8 cellular contexts compared by ENCODE assay signal in the genomic region with DNA sequence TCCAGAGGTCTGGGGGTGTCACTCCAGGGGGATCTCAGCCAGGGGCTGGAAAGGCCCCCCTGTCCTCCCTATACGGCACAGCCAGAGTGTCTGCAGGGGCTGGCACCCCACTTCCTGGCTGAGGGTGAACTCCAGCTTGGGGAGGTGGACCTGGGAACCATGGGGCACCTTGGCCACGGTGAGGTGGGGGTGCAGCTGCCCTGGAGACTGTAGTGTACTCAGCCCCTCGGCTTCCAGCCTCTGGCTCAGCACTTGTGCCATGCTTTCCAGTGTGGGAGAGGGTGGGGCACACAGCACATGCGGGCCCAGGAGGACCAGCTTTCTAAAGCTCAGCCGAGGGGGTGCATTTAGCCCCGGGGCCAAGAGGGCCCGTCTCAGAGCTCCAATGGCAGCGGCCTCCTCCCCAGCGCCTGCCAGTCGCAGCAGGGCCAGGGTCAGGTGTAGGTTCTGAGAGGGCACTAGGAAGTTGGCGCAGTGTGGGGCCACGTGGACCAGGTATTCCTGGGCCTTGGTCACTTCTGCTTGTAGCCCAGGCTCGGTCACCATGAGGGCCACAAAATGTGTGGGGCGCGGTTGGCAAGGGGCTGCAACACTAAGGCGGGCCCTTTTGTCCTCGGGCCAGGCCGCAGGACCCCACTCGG. TPM values are rescaled to one million over a fixed set of nuclear protein-coding genes. Genes with fewer than 3 reads are reported as not detected.
DNase-seq lines count a peak whose midpoint lies in the region; ATAC-seq and TF ChIP-seq lines count a peak whose summit lies in the region.

No MANE protein-coding gene starts in this region.

- peak overlapping the region; percentile 90 for H3K9ac ChIP-seq in fibroblast of lung (ENCODE audit: insufficient read depth, low read length)

- TF ChIP-seq POLR2A in sigmoid colon (IDR thresholded peaks at IDR 0.05) = no peak

- H3K27ac ChIP-seq in SJSA1 (peak overlapping the region; percentile 86; the same call in 1 of the 2 replicates), fibroblast of lung (ENCODE audit: insufficient read depth, low read length) (peak overlapping the region; percentile 96), sigmoid colon (peak overlapping the region; percentile 89 to 94 (median 91))

- H3K4me3 ChIP-seq in GM12875 (ENCODE audit: low read depth, low read length) (peak overlapping the region; percentile 73), SJSA1 (peak overlapping the region; percentile 53), fibroblast of lung (replicated peaks in 1 of 4; ENCODE audit: control extremely low read depth in 1 of 4, insufficient read depth in 1 of 4, low read depth in 3 of 4, low read length in 4 of 4) (peak overlapping the region; percentile 28 to 64 (median 54)), sigmoid colon (peak overlapping the region; percentile 42 to 63 (median 60))

- H3K4me1 ChIP-seq in SJSA1 (replicated peaks) (peaks cover 33% of the 10 kb centered on the region), fibroblast of lung (ENCODE audit: control insufficient read depth, extremely low read depth, insufficient read depth, low read length) (peaks cover 22% of the 10 kb centered on the region), sigmoid colon (peaks cover 0 to 48% (median 40%) of the 10 kb centered on the region in 4 donors)

- intact Hi-C loops in sigmoid colon (cut with DNase I) = loop anchor here (1.0 to 10.0 kb wide), 4 partner anchors 11 to 653 kb away; a partner anchor contains a TSS

- TF ChIP-seq CTCF in GM12875 (IDR thresholded peaks at IDR 0.05; ENCODE audit: borderline replicate concordance, insufficient read depth, low read depth, low read length) = no peak
- TF ChIP-seq CTCF in fibroblast of lung (conservative IDR thresholded peaks at IDR 0.05 in 1 of 2, IDR thresholded peaks at IDR 0.05 in 1 of 2; ENCODE audit: low read depth in 1 of 2, low read length in 2 of 2) = no peak
- no peak for TF ChIP-seq CTCF in sigmoid colon (IDR thresholded peaks at IDR 0.05)

- H3K27me3 ChIP-seq in SJSA1 (replicated peaks) (no peaks in the 10 kb centered on the region), fibroblast of lung (ENCODE audit: control insufficient read depth, insufficient read depth, low read length) (no peaks in the 10 kb centered on the region), sigmoid colon (no peaks in the 10 kb centered on the region)

- WGBS in sigmoid colon, 2 donors = 13 to 62% methylated on average over 19 of the region's 19 CpGs

- no peak overlapping the region for H2AFZ ChIP-seq in fibroblast of lung (ENCODE audit: low read length)

- TF ChIP-seq EP300 in sigmoid colon (IDR thresholded peaks at IDR 0.05) = no peak

- 0 out of 2 replicates have a peak, but pooled peaks cover 5% of the 10 kb centered on the region for H3K9me3 ChIP-seq in SJSA1 (replicated peaks)
- H3K9me3 ChIP-seq in fibroblast of lung (ENCODE audit: control insufficient read depth, insufficient read depth, low read depth, low read length) = no peaks in the 10 kb centered on the region
- H3K9me3 ChIP-seq in sigmoid colon = no peaks in the 10 kb centered on the region

- ATAC-seq in HG03460 (IDR thresholded peaks at IDR 0.05; ENCODE audit: unreplicated experiment) = no peak
- no peak for ATAC-seq in HG03520 (IDR thresholded peaks at IDR 0.05; ENCODE audit: unreplicated experiment)

- H3K36me3 ChIP-seq in SJSA1 = peaks cover 57% of the 10 kb centered on the region
- peaks cover 33% of the 10 kb centered on the region for H3K36me3 ChIP-seq in fibroblast of lung (ENCODE audit: control insufficient read depth, insufficient read depth, low read length)
- peaks cover 29 to 52% (median 45%) of the 10 kb centered on the region in 4 donors for H3K36me3 ChIP-seq in sigmoid colon

- no peaks in the 10 kb centered on the region for H4K20me1 ChIP-seq in fibroblast of lung (ENCODE audit: control insufficient read depth, extremely low read depth, insufficient read depth, low read length)

- H3K79me2 ChIP-seq in fibroblast of lung (ENCODE audit: control insufficient read depth, insufficient read depth, low read length) = peaks cover 28% of the 10 kb centered on the region

- peak in 1 of 2 experiments; percentile 19 for DNase-seq in SJSA1 (ENCODE audit: low read depth in 1 of 2, low spot score in 2 of 2)
- no peak for DNase-seq in fibroblast of lung (ENCODE audit: low read depth in 2 of 2)
- peak; percentile 71 for DNase-seq in sigmoid colon
- no peak for DNase-seq in KG1 (lab: John Stamatoyannopoulos, UW)
- no peak for DNase-seq in NCI-H2081 (lab: John Stamatoyannopoulos, UW)

- H3K4me2 ChIP-seq in fibroblast of lung (ENCODE audit: extremely low read depth, insufficient read depth, low read length) = peak overlapping the region; percentile 83

RNA-seq across cellular contexts. Expression of a gene that starts 1.4 kb away (rescaled TPM):
- total RNA-seq in SJSA1 (2014; rRNA removed; shearing (Covaris generic)) = 4.0 and 5.4 TPM in 2 replicates
- total RNA-seq in fibroblast of lung = 14.6 and 16.7 TPM in 2 replicates
- 0.46 and 0.84 TPM in 2 replicates for polyA plus RNA-seq in fibroblast of lung
- 1.7 and 3.1 TPM in 2 replicates for polyA plus RNA-seq in fibroblast of lung (2012)
- 0.70 and 2.3 TPM in 2 replicates for polyA minus RNA-seq in fibroblast of lung (ENCODE audit: low replicate concordance)
- total RNA-seq in sigmoid colon = 1 to 10 TPM; 2.5 to 7.8 (median 3.6) TPM
- 10 to 100 TPM in 2 of 3 donors, 1 to 10 TPM in 1; 8.1 to 14.8 (median 13.2) TPM for polyA plus RNA-seq in sigmoid colon

RNA-seq across cellular contexts. Expression of a gene that starts 10.9 kb away (rescaled TPM):
- total RNA-seq in SJSA1 (2014; rRNA removed; shearing (Covaris generic)) = 1.2 and 8.8 TPM in 2 replicates
- total RNA-seq in fibroblast of lung = 14.7 and 15.9 TPM in 2 replicates
- 3.4 and 7.2 TPM in 2 replicates for polyA plus RNA-seq in fibroblast of lung
- polyA plus RNA-seq in fibroblast of lung (2012) = 13.6 and 21.8 TPM in 2 replicates
- 0.85 and 1.5 TPM in 2 replicates for polyA minus RNA-seq in fibroblast of lung (ENCODE audit: low replicate concordance)
- 10 to 100 TPM; 12.1 to 16.6 (median 13.1) TPM for total RNA-seq in sigmoid colon
- 100 to 1,000 TPM; 171 to 529 (median 348) TPM for polyA plus RNA-seq in sigmoid colon

RNA-seq across cellular contexts. Expression of a gene that starts 13.2 kb away (rescaled TPM):
- 9.5 and 14.4 TPM in 2 replicates for total RNA-seq in SJSA1 (2014; rRNA removed; shearing (Covaris generic))
- total RNA-seq in fibroblast of lung (20.8 and 32.4 TPM in 2 replicates), sigmoid colon (100 to 1,000 TPM in 2 of 4 donors, 10 to 100 TPM in 2; 59.1 to 286 (median 107) TPM)
- polyA plus RNA-seq in fibroblast of lung (11.0 and 12.7 TPM in 2 replicates), sigmoid colon (100 to 1,000 TPM in 1 of 3 donors, 10 to 100 TPM in 2; 13.6 to 148 (median 18.0) TPM)
- polyA plus RNA-seq in fibroblast of lung (2012) = 25.3 and 31.6 TPM in 2 replicates
- 33.7 and 47.3 TPM in 2 replicates for polyA minus RNA-seq in fibroblast of lung (ENCODE audit: low replicate concordance)

RNA-seq across cellular contexts. Expression of a gene that starts 40.4 kb away (rescaled TPM):
- total RNA-seq in SJSA1 (2014; rRNA removed; shearing (Covaris generic)) = not detected in 2 replicates
- total RNA-seq in fibroblast of lung = not detected in 2 replicates
- polyA plus RNA-seq in fibroblast of lung = not detected in 2 replicates
- not detected in 2 replicates for polyA plus RNA-seq in fibroblast of lung (2012)
- not detected in 2 replicates for polyA minus RNA-seq in fibroblast of lung (ENCODE audit: low replicate concordance)
- not detected for total RNA-seq in sigmoid colon
- polyA plus RNA-seq in sigmoid colon = 1 to 10 TPM in 1 of 3 donors, not detected in 2; 1.9 TPM

RNA-seq across cellular contexts. Expression of a gene that starts 46.9 kb away (rescaled TPM):
- not detected in 2 replicates for total RNA-seq in SJSA1 (2014; rRNA removed; shearing (Covaris generic))
- not detected in 2 replicates for total RNA-seq in fibroblast of lung
- not detected in 2 replicates for polyA plus RNA-seq in fibroblast of lung
- 0.12 TPM in 1 of 2 replicates, not detected in the other for polyA plus RNA-seq in fibroblast of lung (2012)
- not detected in 2 replicates for polyA minus RNA-seq in fibroblast of lung (ENCODE audit: low replicate concordance)
- total RNA-seq in sigmoid colon = 1 to 10 TPM; 2.5 to 5.4 (median 3.7) TPM
- 1 to 10 TPM in 2 of 3 donors, under 1 TPM in 1; 0.23 to 2.2 (median 1.8) TPM for polyA plus RNA-seq in sigmoid colon
